Comparison of ENCODE assay signal across 39 cellular contexts in the genomic region with DNA sequence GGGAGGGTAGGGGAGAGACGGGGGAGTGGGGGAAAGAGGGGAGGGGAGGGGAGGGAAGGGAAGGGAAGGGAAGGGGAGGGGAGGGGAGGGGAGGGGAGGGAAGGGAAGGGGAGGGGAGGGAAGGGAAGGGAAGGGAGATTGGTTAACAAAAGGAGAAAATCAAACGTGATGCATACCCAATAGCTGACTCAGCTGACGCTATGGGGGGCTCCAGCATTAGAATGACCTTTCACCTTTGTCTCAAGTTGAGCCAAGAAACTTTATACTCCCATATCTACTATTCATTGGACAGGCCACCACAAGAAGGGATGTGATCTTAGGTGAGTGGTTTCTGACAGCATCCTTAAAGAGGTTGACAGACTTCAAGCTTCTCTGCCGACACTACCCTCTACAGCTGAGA.
"Had no signal": no experiment of that assay in that cellular context is flagged by ENCODE, and none has a peak within 500 bp of the region (broad histone marks: within the 10 kb centered on the region; RNA-seq: fewer than 3 reads in every experiment).

No MANE protein-coding gene starts in this region.

- FAIRE-seq: astrocyte, bronchial epithelial cell had no signal

- H3K4me1 Mint-ChIP-seq: activated naive CD4-positive, alpha-beta T cell treated with anti-CD3 and anti-CD28 coated beads, Interleukin-2, amount 10 ng/mL, durations not matched to agents 7 days and 5 days; activated naive CD4-positive, alpha-beta T cell treated with anti-CD3 and anti-CD28 coated beads, Interleukin-2, amount 50 U/mL, for 24 hours; activated naive CD8-positive, alpha-beta T cell treated with anti-CD3 and anti-CD28 coated beads for 36 hours; activated naive CD8-positive, alpha-beta T cell treated with anti-CD3 and anti-CD28 coated beads, Interleukin-2, amount 10 ng/mL, durations not matched to agents 7 days and 5 days; activated naive CD8-positive, alpha-beta T cell treated with anti-CD3 and anti-CD28 coated beads, Interleukin-2, amount 50 U/mL, for 24 hours; activated T-helper 17 cell treated with anti-CD3 and anti-CD28 coated beads, Interleukin-2, amount 50 U/mL, for 72 hours; brain; central memory CD8-positive, alpha-beta T cell had no signal

- H3K4me3 ChIP-seq: adrenal gland, ascending aorta, body of pancreas, breast epithelium, cardiac muscle cell had no signal

- H3K27me3 Mint-ChIP-seq: activated naive CD4-positive, alpha-beta T cell treated with anti-CD3 and anti-CD28 coated beads, Interleukin-2, amount 10 ng/mL, durations not matched to agents 7 days and 5 days; activated naive CD4-positive, alpha-beta T cell treated with anti-CD3 and anti-CD28 coated beads, Interleukin-2, amount 50 U/mL, for 24 hours; activated naive CD8-positive, alpha-beta T cell; activated naive CD8-positive, alpha-beta T cell treated with anti-CD3 and anti-CD28 coated beads for 36 hours; activated naive CD8-positive, alpha-beta T cell treated with anti-CD3 and anti-CD28 coated beads, Interleukin-2, amount 50 U/mL, for 24 hours; activated T-cell treated with anti-CD3 and anti-CD28 coated beads, Interleukin-2, amount 50 U/mL, for 24 hours; activated T-helper 17 cell treated with anti-CD3 and anti-CD28 coated beads, Interleukin-2, amount 50 U/mL, for 72 hours; central memory CD8-positive, alpha-beta T cell had no signal

- H3K9me3 ChIP-seq: adrenal gland, ascending aorta, body of pancreas, breast epithelium had no signal

- H3K4me3 Mint-ChIP-seq: activated naive CD4-positive, alpha-beta T cell treated with anti-CD3 and anti-CD28 coated beads, Interleukin-2, amount 10 ng/mL, durations not matched to agents 7 days and 5 days; activated naive CD4-positive, alpha-beta T cell treated with anti-CD3 and anti-CD28 coated beads, Interleukin-2, amount 50 U/mL, for 24 hours; activated naive CD8-positive, alpha-beta T cell; activated naive CD8-positive, alpha-beta T cell treated with anti-CD3 and anti-CD28 coated beads for 36 hours; activated naive CD8-positive, alpha-beta T cell treated with anti-CD3 and anti-CD28 coated beads, Interleukin-2, amount 10 ng/mL, durations not matched to agents 7 days and 5 days; activated naive CD8-positive, alpha-beta T cell treated with anti-CD3 and anti-CD28 coated beads, Interleukin-2, amount 50 U/mL, for 24 hours; activated T-cell treated with anti-CD3 and anti-CD28 coated beads, Interleukin-2, amount 50 U/mL, for 24 hours; activated T-cell treated with anti-CD3 and anti-CD28 coated beads, Interleukin-2, amount 50 U/mL, for 4 hours; activated T-cell treated with anti-CD3 and anti-CD28 coated beads, Interleukin-2, amount 50 U/mL, for 72 hours; activated T-helper 1 cell treated with anti-CD3 and anti-CD28 coated beads, Interleukin-12 subunit alpha, Interleukin-12 subunit beta, Interleukin-2, Interleukin-4 antibody, amounts not matched to agents 30 ng/mL and 10 ng/mL and 1 ng/mL, durations not matched to agents 14 hours and 24 hours and 36 hours; activated T-helper 17 cell treated with anti-CD3 and anti-CD28 coated beads, Interleukin-2, amount 50 U/mL, for 72 hours; brain; central memory CD8-positive, alpha-beta T cell had no signal

- DNase-seq: activated effector memory CD4-positive, alpha-beta T cell treated with anti-CD3 and anti-CD28 coated beads, Interleukin-2, amount 50 U/mL, for 16 hours; activated effector memory CD4-positive, alpha-beta T cell treated with Interleukin-2 at 50 U/mL for 16 hours; activated gamma-delta T cell; activated gamma-delta T cell treated with Interleukin-2 at 50 U/mL for 16 hours; activated naive CD4-positive, alpha-beta T cell; activated naive CD4-positive, alpha-beta T cell treated with anti-CD3 and anti-CD28 coated beads, Interleukin-2, amount 10 ng/mL, durations not matched to agents 7 days and 5 days; activated naive CD4-positive, alpha-beta T cell treated with anti-CD3 and anti-CD28 coated beads, Interleukin-2, amount 50 U/mL, for 16 hours; activated naive CD4-positive, alpha-beta T cell treated with Interleukin-2 at 50 U/mL for 16 hours; activated naive CD8-positive, alpha-beta T cell treated with anti-CD3 and anti-CD28 coated beads for 36 hours; activated naive CD8-positive, alpha-beta T cell treated with anti-CD3 and anti-CD28 coated beads, Interleukin-2, amount 10 ng/mL, durations not matched to agents 7 days and 5 days; activated naive CD8-positive, alpha-beta T cell treated with anti-CD3 and anti-CD28 coated beads, Interleukin-2, amount 50 U/mL, for 24 hours; activated T-cell treated with anti-CD3 and anti-CD28 coated beads, Interleukin-2, amount 50 U/mL, for 1 hour; activated T-cell treated with anti-CD3 and anti-CD28 coated beads, Interleukin-2, amount 50 U/mL, for 24 hours; activated T-cell treated with anti-CD3 and anti-CD28 coated beads, Interleukin-2, amount 50 U/mL, for 4 hours; activated T-cell treated with anti-CD3 and anti-CD28 coated beads, Interleukin-2, amount 50 U/mL, for 48 hours; activated T-cell treated with anti-CD3 and anti-CD28 coated beads, Interleukin-2, amount 50 U/mL, for 72 hours; adrenal gland; amniotic stem cell; amygdala; anterior cingulate cortex; aorta; body of pancreas; brain microvascular endothelial cell; caudate nucleus; central memory CD4-positive, alpha-beta T cell; cerebellar nuclear complex had no signal

- H3K27me3 ChIP-seq: adrenal gland, ascending aorta, body of pancreas, brain microvascular endothelial cell, breast epithelium, cardiac muscle cell had no signal

- H3K4me1 ChIP-seq: adrenal gland, ascending aorta, body of pancreas, breast epithelium had no signal

- H3K36me3 ChIP-seq: adrenal gland, ascending aorta, brain microvascular endothelial cell, breast epithelium, cardiac muscle cell had no signal

- H3K36me3 Mint-ChIP-seq: activated naive CD4-positive, alpha-beta T cell treated with anti-CD3 and anti-CD28 coated beads, Interleukin-2, amount 10 ng/mL, durations not matched to agents 7 days and 5 days; activated naive CD4-positive, alpha-beta T cell treated with anti-CD3 and anti-CD28 coated beads, Interleukin-2, amount 50 U/mL, for 24 hours; activated naive CD4-positive, alpha-beta T cell treated with anti-CD3 and anti-CD28 coated beads, Interleukin-2, amount 50 U/mL, for 72 hours; activated naive CD8-positive, alpha-beta T cell; activated naive CD8-positive, alpha-beta T cell treated with anti-CD3 and anti-CD28 coated beads for 36 hours; activated naive CD8-positive, alpha-beta T cell treated with anti-CD3 and anti-CD28 coated beads, Interleukin-2, amount 10 ng/mL, durations not matched to agents 7 days and 5 days; brain had no signal

- H3K27ac ChIP-seq: adrenal gland, ascending aorta, body of pancreas, brain microvascular endothelial cell, breast epithelium, cardiac muscle cell had no signal

- H3K27ac Mint-ChIP-seq: activated naive CD4-positive, alpha-beta T cell treated with anti-CD3 and anti-CD28 coated beads, Interleukin-2, amount 10 ng/mL, durations not matched to agents 7 days and 5 days; activated naive CD4-positive, alpha-beta T cell treated with anti-CD3 and anti-CD28 coated beads, Interleukin-2, amount 50 U/mL, for 24 hours; activated naive CD4-positive, alpha-beta T cell treated with anti-CD3 and anti-CD28 coated beads, Interleukin-2, amount 50 U/mL, for 72 hours; activated naive CD8-positive, alpha-beta T cell; activated naive CD8-positive, alpha-beta T cell treated with anti-CD3 and anti-CD28 coated beads for 36 hours; activated naive CD8-positive, alpha-beta T cell treated with anti-CD3 and anti-CD28 coated beads, Interleukin-2, amount 10 ng/mL, durations not matched to agents 7 days and 5 days; activated naive CD8-positive, alpha-beta T cell treated with anti-CD3 and anti-CD28 coated beads, Interleukin-2, amount 50 U/mL, for 24 hours; activated T-cell treated with anti-CD3 and anti-CD28 coated beads, Interleukin-2, amount 50 U/mL, for 24 hours; activated T-cell treated with anti-CD3 and anti-CD28 coated beads, Interleukin-2, amount 50 U/mL, for 72 hours; activated T-helper 1 cell treated with anti-CD3 and anti-CD28 coated beads, Interleukin-12 subunit alpha, Interleukin-12 subunit beta, Interleukin-2, Interleukin-4 antibody, amounts not matched to agents 30 ng/mL and 10 ng/mL and 1 ng/mL, durations not matched to agents 14 hours and 24 hours and 36 hours; activated T-helper 17 cell treated with anti-CD3 and anti-CD28 coated beads, Interleukin-2, amount 50 U/mL, for 72 hours; activated T-helper 2 cell treated with anti-CD3 and anti-CD28 coated beads, Interferon-gamma antibody, Interleukin-2, Interleukin-4, amounts not matched to agents 10 μg/mL and 5 μg/mL and 100 μg/mL, durations not matched to agents 14 hours and 24 hours and 36 hours; brain had no signal

- ATAC-seq: activated naive CD4-positive, alpha-beta T cell treated with anti-CD3 and anti-CD28 coated beads, Interleukin-2, amount 50 U/mL, for 72 hours; activated naive CD8-positive, alpha-beta T cell treated with anti-CD3 and anti-CD28 coated beads, Interleukin-2, amount 50 U/mL, for 24 hours; activated T-cell treated with anti-CD3 and anti-CD28 coated beads, Interleukin-2, amount 50 U/mL, for 4 hours; activated T-cell treated with anti-CD3 and anti-CD28 coated beads, Interleukin-2, amount 50 U/mL, for 72 hours; activated T-helper 17 cell treated with anti-CD3 and anti-CD28 coated beads, Interleukin-2, amount 50 U/mL, for 72 hours; body of pancreas had no signal
